Comparison of ENCODE assay signal across 8 cellular contexts in genomic region chr12:56688129-56688845, GRCh38. TPM values are rescaled to one million over a fixed set of nuclear protein-coding genes. Genes with fewer than 3 reads are reported as not detected.
A peak's percentile ranks its signal among the peaks of the same experiment; 100 is the strongest.
DNase-seq lines count a peak whose midpoint lies in the region; ATAC-seq, FAIRE-seq and TF ChIP-seq lines count a peak whose summit lies in the region.

Gene PTGES3 (minus strand): TSS chr12:56688284. CDS start chr12:56687999, 285 bp downstream.

- H3K4me3 ChIP-seq in AG04449 (ENCODE audit: low read depth, low read length) (peak within 1 kb of the TSS; percentile 95), WI38 (ENCODE audit: low read depth, low read length) (peak within 1 kb of the TSS; percentile 100), bronchial epithelial cell (ENCODE audit: low read depth, low read length) (peak within 1 kb of the TSS; percentile 69)

- DNase-seq in AG04449 (ENCODE audit: low read depth, low spot score) = peak; percentile 77
- DNase-seq in NCI-H2227 treated with DMSO at 0.1 percent for 48 hours (lab: John Stamatoyannopoulos, UW) = peak; percentile 93
- DNase-seq in bronchial epithelial cell (ENCODE audit: low read depth) = peak; percentile 95
- DNase-seq in iPS-NIHi7 (ENCODE audit: extremely low spot score) = peak; percentile 96
- peak; percentile 96 for DNase-seq in smooth muscle cell of the brain vasculature (ENCODE audit: low read depth, low spot score)

- FAIRE-seq in bronchial epithelial cell (lab: Jason Lieb, UNC) = no peak

- ATAC-seq in GM18907 (IDR thresholded peaks at IDR 0.05; ENCODE audit: unreplicated experiment) (peak; percentile 73), HG03159 (IDR thresholded peaks at IDR 0.05; ENCODE audit: unreplicated experiment) (peak; percentile 60)

- H3K36me3 ChIP-seq in bronchial epithelial cell (ENCODE audit: control insufficient read depth, insufficient read depth, low read length) = no peaks in the 10 kb centered on the region

- no peaks in the 10 kb centered on the region for H3K27me3 ChIP-seq in bronchial epithelial cell (ENCODE audit: control insufficient read depth, insufficient read depth, low read length)

- CTCF ChIA-PET in AG04449 (lab: Yijun Ruan, JAX) = interaction anchor here (1.5 kb wide), 1 partner anchor 52 kb away, joined by 6 read pairs; no protein-coding TSS in a partner anchor

- TF ChIP-seq CTCF in AG04449 (IDR thresholded peaks at IDR 0.05; ENCODE audit: insufficient read depth, low read length, missing control alignments) (no peak), WI38 (IDR thresholded peaks at IDR 0.05; ENCODE audit: low read depth, low read length) (no peak), bronchial epithelial cell (IDR thresholded peaks at IDR 0.05; ENCODE audit: insufficient read depth, low read length, severe bottlenecking) (no peak)

- POLR2A ChIA-PET in AG04449 (lab: Yijun Ruan, JAX) = interaction anchor here (0.6 to 1.9 kb wide), 5 partner anchors 11 to 42 kb away, joined by 3 to 9 read pairs (median 3); partner anchors contain the start of genes ATP5F1B and NACA

RNA-seq across cellular contexts. Expression of gene PTGES3, which starts in this region (rescaled TPM):
- 58.4 and 64.3 TPM in 2 replicates for total RNA-seq in bronchial epithelial cell

Comparison
In these comparisons a context has a peak if more than half of its experiments do, and no peak if none do; other contexts are left out.
1. Peak in every context shown above with its lines: DNase-seq, ATAC-seq and H3K4me3 ChIP-seq.